9 cellular contexts compared by ENCODE assay signal in the genomic region with DNA sequence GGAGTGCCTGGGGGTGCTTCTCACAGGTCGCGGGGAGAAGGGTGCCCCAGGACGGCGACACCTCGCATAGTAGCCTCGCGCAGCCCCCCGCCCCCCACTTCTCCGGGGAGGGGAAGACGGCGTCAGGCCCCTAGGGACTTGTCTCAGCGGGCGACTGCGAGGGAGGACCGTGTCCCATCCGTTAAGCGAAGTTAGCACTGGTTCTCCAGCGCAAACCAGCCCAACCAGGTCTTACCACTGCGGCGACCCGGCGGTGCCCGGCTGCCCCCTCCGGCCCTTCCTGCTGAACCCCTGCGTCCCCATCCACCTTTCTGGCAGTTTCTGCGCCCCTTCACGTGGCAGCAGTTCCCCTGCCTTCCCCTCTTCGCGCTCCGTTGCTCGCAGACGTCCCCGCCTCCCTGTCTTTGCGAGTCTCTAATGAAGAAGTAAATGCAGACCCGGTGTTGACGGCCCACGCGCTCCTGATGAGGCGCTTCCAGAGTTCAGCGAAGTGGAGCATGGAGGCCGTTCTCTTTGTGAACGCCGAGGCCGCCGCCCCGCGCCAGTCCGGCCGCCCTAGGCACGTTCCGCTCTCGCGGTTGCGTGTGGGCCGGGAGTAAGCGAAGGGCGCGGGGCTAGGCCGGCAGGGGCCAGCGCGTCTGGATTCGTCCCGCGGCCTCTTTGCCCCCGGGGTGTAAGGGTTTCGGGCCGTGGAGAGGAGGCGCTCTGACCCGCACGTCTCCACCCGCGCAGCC. TPM values are rescaled to one million over a fixed set of nuclear protein-coding genes. Genes with fewer than 3 reads are reported as not detected.
DNase-seq lines count a peak whose midpoint lies in the region; ATAC-seq, FAIRE-seq and TF ChIP-seq lines count a peak whose summit lies in the region.
"Had no signal": no experiment of that assay in that cellular context is flagged by ENCODE, and none has a peak within 500 bp of the region (broad histone marks: within the 10 kb centered on the region; RNA-seq: fewer than 3 reads in every experiment).

No MANE protein-coding gene starts in this region.

- no peaks in the 10 kb centered on the region for H3K36me3 ChIP-seq in bronchial epithelial cell (ENCODE audit: control insufficient read depth, insufficient read depth, low read length)
- no peaks in the 10 kb centered on the region for H3K36me3 ChIP-seq in kidney epithelial cell (ENCODE audit: control insufficient read depth, insufficient read depth, low read length)
- H3K36me3 ChIP-seq in thoracic aorta, result no peaks in the 10 kb centered on the region

- H3K27me3 ChIP-seq in bronchial epithelial cell (ENCODE audit: control insufficient read depth, insufficient read depth, low read length) (peaks cover 31% of the 10 kb centered on the region), kidney epithelial cell (ENCODE audit: control insufficient read depth, insufficient read depth, low read length) (peaks cover 14% of the 10 kb centered on the region), thoracic aorta (replicated peaks; ENCODE audit: insufficient read depth) (no peaks in the 10 kb centered on the region)

- TF ChIP-seq CTCF in bronchial epithelial cell (IDR thresholded peaks at IDR 0.05; ENCODE audit: insufficient read depth, low read length, severe bottlenecking) (no peak), kidney epithelial cell (IDR thresholded peaks at IDR 0.05; ENCODE audit: insufficient read depth, low read length, poor library complexity, severe bottlenecking) (no peak), thoracic aorta (IDR thresholded peaks at IDR 0.05) (no peak)

- H3K9me3 ChIP-seq in thoracic aorta, result no peaks in the 10 kb centered on the region

- DNase-seq in NCI-H2081 (lab: John Stamatoyannopoulos, UW) (peak; percentile 34 to 66), NCI-H2081 treated with DMSO at 0.1 percent for 48 hours (lab: John Stamatoyannopoulos, UW) (no peak), bronchial epithelial cell (ENCODE audit: low read depth) (no peak), kidney epithelial cell (ENCODE audit: low read depth) (no peak), thoracic aorta (ENCODE audit: low spot score) (no peak), NAMALWA (ENCODE audit: low spot score) (no peak)
- DNase-seq in activated CD4-positive, CD25-positive, alpha-beta regulatory T cell (lab: John Stamatoyannopoulos, UW), result no peak

- H3K4me3 ChIP-seq in bronchial epithelial cell (ENCODE audit: low read depth, low read length) (peak overlapping the region; percentile 14), kidney epithelial cell (ENCODE audit: low read depth, low read length) (peak overlapping the region; percentile 57), thoracic aorta (peak overlapping the region; percentile 95)

- H3K27ac ChIP-seq in thoracic aorta, result peak overlapping the region; percentile 48 to 60
- H3K27ac ChIP-seq: C4-2B had no signal

- peaks cover under 1 to 21% of the 10 kb centered on the region in 2 donors for H3K4me1 ChIP-seq in thoracic aorta (ENCODE audit: control insufficient read depth in 1 of 2, low read depth in 2 of 2)

- ATAC-seq in thoracic aorta (ENCODE audit: insufficient number of reproducible peaks, low FRiP score, low read depth) (no peak), GM21717 (IDR thresholded peaks at IDR 0.05; ENCODE audit: unreplicated experiment) (no peak)

- no peak for FAIRE-seq in bronchial epithelial cell (lab: Jason Lieb, UNC)

RNA-seq across cellular contexts. Expression of a gene that starts 3.0 kb away (rescaled TPM):
- total RNA-seq in bronchial epithelial cell, result 0.79 and 1.9 TPM in 2 replicates
- 4.0 and 6.0 TPM in 2 replicates for total RNA-seq in kidney epithelial cell
- total RNA-seq in thoracic aorta, result 10 to 100 TPM; 30.3 to 71.1 TPM

Comparison
In these comparisons a context has a peak if more than half of its experiments do, and no peak if none do; other contexts are left out.
1. DNase-seq: peak in NCI-H2081 (2 of 2); none in NCI-H2081 treated with DMSO at 0.1 percent for 48 hours (single experiment), bronchial epithelial cell (single experiment), kidney epithelial cell (single experiment), thoracic aorta (single experiment), activated CD4-positive, CD25-positive, alpha-beta regulatory T cell (0 of 4) and NAMALWA (single experiment).
2. H3K4me3 ChIP-seq: peak in every context shown above with its lines; median percentile 95 in thoracic aorta; 57 in kidney epithelial cell; 14 in bronchial epithelial cell.